ENCODE assay signal across 24 cellular contexts in the genomic region with DNA sequence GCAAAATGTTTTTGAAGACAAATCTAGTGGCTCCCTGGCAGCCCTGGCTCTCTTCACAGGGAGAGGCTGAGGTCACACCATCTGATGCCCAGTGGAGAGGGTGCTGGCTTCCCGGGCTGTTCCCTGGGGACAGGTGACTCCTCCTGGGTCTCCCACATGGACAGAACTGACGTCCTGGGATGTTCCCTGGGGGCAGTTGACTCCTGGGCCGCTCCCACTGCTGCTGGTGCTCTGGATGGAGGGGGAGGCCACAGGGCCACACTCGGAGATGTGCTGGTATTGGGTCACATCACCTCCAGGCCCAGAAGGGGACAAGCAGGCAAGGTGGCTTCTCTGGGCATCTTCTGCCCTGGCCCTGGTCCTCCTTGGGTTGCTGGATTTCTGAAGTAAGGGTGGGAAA.
"Had no signal": no experiment of that assay in that cellular context is flagged by ENCODE, and none has a peak within 500 bp of the region (broad histone marks: within the 10 kb centered on the region; RNA-seq: fewer than 3 reads in every experiment).

No MANE protein-coding gene starts in this region.

- H3K9ac ChIP-seq: neural progenitor cell, parathyroid adenoma had no signal

- H3K27ac ChIP-seq: neural progenitor cell, neutrophil, ovary, parathyroid adenoma, psoas muscle, right lobe of liver, sigmoid colon, stomach, thoracic aorta, thyroid gland, tibial nerve, upper lobe of right lung, uterus had no signal

- H3K79me2 ChIP-seq: parathyroid adenoma had no signal

- H3K4me1 ChIP-seq: neural progenitor cell, parathyroid adenoma, psoas muscle, right lobe of liver, sigmoid colon, thyroid gland, uterus had no signal

- H3K9me3 ChIP-seq: neutrophil, psoas muscle, right lobe of liver, thyroid gland, upper lobe of right lung, uterus had no signal

- H3K4me3 ChIP-seq: neural progenitor cell, ovary, psoas muscle, right lobe of liver, sigmoid colon, stomach, thoracic aorta, thyroid gland, tibial nerve, upper lobe of right lung, uterus had no signal

- H3K36me3 ChIP-seq: neural progenitor cell, neutrophil, ovary, right lobe of liver, sigmoid colon, stomach, thoracic aorta, thyroid gland, upper lobe of right lung, uterus had no signal

- H3K27me3 ChIP-seq: neural progenitor cell, neutrophil, ovary, right lobe of liver, sigmoid colon, stomach, thyroid gland, tibial nerve, upper lobe of right lung, uterus had no signal

- DNase-seq: naive thymus-derived CD4-positive, alpha-beta T cell; natural killer cell; nucleus accumbens; ovary; psoas muscle; right cardiac atrium; right lobe of liver; small intestine; stimulated activated CD4-positive, alpha-beta T cell treated with anti-CD3 and anti-CD28 coated beads, Interleukin-15, amount 100 ng/mL, for 24 hours; stimulated activated CD4-positive, alpha-beta T cell treated with anti-CD3 and anti-CD28 coated beads, Interleukin-2, amount 100 ng/mL, for 24 hours; stimulated activated CD4-positive, alpha-beta T cell treated with anti-CD3 and anti-CD28 coated beads, Interleukin-2, amount 100 ng/mL, for 48 hours; stimulated activated CD4-positive, alpha-beta T cell treated with anti-CD3 and anti-CD28 coated beads, Interleukin-4, amount 100 ng/mL, for 24 hours; stimulated activated naive B cell treated with anti-CD40 and anti-IgM and Interleukin-4, amounts not matched to agents 10 μg/mL and 1 μg/mL and 100 μg/mL, for 72 hours; stimulated activated naive CD4-positive, alpha-beta T cell treated with Interleukin-2 at 50 U/mL for 16 hours; stomach; thyroid gland; upper lobe of right lung; uterus had no signal

- H2AFZ ChIP-seq: neural progenitor cell, parathyroid adenoma had no signal

- H3K4me2 ChIP-seq: neural progenitor cell had no signal
